9 cellular contexts compared by ENCODE assay signal in the genomic region with DNA sequence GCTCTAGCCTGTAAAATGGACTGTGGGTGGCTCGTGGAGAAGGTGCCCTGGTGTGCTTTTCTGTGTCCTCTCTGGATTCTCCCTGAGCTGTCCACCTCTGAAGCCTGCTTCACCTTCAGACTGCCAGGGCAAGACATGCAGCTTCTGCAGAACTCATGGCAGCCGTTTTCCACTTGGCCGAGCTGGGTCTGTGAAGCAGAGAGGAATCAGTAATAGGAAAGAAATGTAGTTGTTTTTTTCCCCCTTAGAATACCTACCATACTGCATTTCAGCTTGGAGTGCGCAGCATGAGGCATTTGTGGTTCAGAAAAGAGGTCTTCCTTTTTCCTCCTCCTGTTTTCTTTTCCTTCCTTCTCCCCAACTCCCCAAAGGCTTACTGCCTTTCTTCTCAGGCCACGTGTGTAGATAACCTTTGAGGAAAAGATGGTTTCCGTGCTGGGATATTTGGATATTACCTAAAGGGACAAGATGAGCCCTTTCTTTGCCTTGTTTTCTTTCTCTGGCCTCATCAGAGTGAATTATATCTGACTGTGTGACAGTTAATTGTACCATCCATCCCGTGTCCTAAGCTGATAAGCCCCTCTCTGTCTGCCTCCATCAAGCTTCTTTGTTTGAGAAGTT. TPM values are rescaled to one million over a fixed set of nuclear protein-coding genes. Genes with fewer than 3 reads are reported as not detected.
DNase-seq lines count a peak whose midpoint lies in the region; ATAC-seq and TF ChIP-seq lines count a peak whose summit lies in the region.
"Had no signal": no experiment of that assay in that cellular context is flagged by ENCODE, and none has a peak within 500 bp of the region (broad histone marks: within the 10 kb centered on the region; RNA-seq: fewer than 3 reads in every experiment).

No MANE protein-coding gene starts in this region.

- TF ChIP-seq POLR2A in body of pancreas (IDR thresholded peaks at IDR 0.05): no peak

- CTCF ChIA-PET in naive thymus-derived CD4-positive, alpha-beta T cell (lab: Charles Lee): interaction anchor here (0.5 to 1.7 kb wide), 4 partner anchors 9 to 78 kb away, joined by 3 to 8 read pairs (median 6); no protein-coding TSS in a partner anchor

- H3K27ac Mint-ChIP-seq in naive thymus-derived CD4-positive, alpha-beta T cell: peak overlapping the region; percentile 55 to 96 (median 89)

- H3K27me3 Mint-ChIP-seq in naive thymus-derived CD4-positive, alpha-beta T cell: no peaks in the 10 kb centered on the region

- peak overlapping the region; percentile 70 to 83 (median 82) for H3K4me3 Mint-ChIP-seq in naive thymus-derived CD4-positive, alpha-beta T cell

- TF ChIP-seq CTCF in body of pancreas (IDR thresholded peaks at IDR 0.05): no peak

- H3K4me2 ChIP-seq in BLaER1 treated with 17β-estradiol and CSF1 and Interleukin-3, amounts not matched to agents 10 nM and 100 nM: peak overlapping the region; percentile 79 to 93 (median 90)

- no peaks in the 10 kb centered on the region for H3K27me3 ChIP-seq in BLaER1 treated with 17β-estradiol and CSF1 and Interleukin-3, amounts not matched to agents 10 nM and 100 nM
- H3K27me3 ChIP-seq in HUES64 (ENCODE audit: insufficient read depth, low read length): no peaks in the 10 kb centered on the region
- H3K27me3 ChIP-seq in body of pancreas: no peaks in the 10 kb centered on the region
- H3K27me3 ChIP-seq in naive thymus-derived CD4-positive, alpha-beta T cell (ENCODE audit: control insufficient read depth in 2 of 2, insufficient read depth in 2 of 2, low read length in 2 of 2): no peaks in the 10 kb centered on the region

- DNase-seq in body of pancreas (peak in 1 of 4 donors; percentile 26), NAMALWA (ENCODE audit: low spot score) (no peak), SHP77 (lab: John Stamatoyannopoulos, UW) (no peak), NCI-H1092 (lab: John Stamatoyannopoulos, UW) (no peak)
- no peak for DNase-seq in naive thymus-derived CD4-positive, alpha-beta T cell
- DNase-seq: NCI-H2227 treated with DMSO at 0.1 percent for 48 hours had no signal

- ATAC-seq in body of pancreas (no peak), HG03135 (IDR thresholded peaks at IDR 0.05; ENCODE audit: unreplicated experiment) (no peak)
- no peak for ATAC-seq in naive thymus-derived CD4-positive, alpha-beta T cell

- peaks cover 52 to 94% (median 81%) of the 10 kb centered on the region in 7 donors for H3K4me1 Mint-ChIP-seq in naive thymus-derived CD4-positive, alpha-beta T cell

- WGBS in HUES64: 76% methylated on average over 5 of the region's 7 CpGs
- WGBS in body of pancreas, 2 donors: 37 to 40% methylated on average over 7 of the region's 7 CpGs

- H3K27ac ChIP-seq in BLaER1 treated with 17β-estradiol and CSF1 and Interleukin-3, amounts not matched to agents 10 nM and 100 nM: peak overlapping the region; percentile 2 to 78 (median 69); a peak in 18 of 22 replicates
- H3K27ac ChIP-seq in HUES64 (ENCODE audit: low read depth, low read length) (no peak overlapping the region), body of pancreas (peak overlapping the region; percentile 88 to 99 (median 90))
- H3K27ac ChIP-seq in naive thymus-derived CD4-positive, alpha-beta T cell (ENCODE audit: low read depth, low read length): peak overlapping the region; percentile 63

- no peaks in the 10 kb centered on the region for H3K9me3 ChIP-seq in BLaER1 treated with 17β-estradiol and CSF1 and Interleukin-3, amounts not matched to agents 10 nM and 100 nM (replicated peaks in 1 of 11)
- H3K9me3 ChIP-seq in HUES64 (ENCODE audit: insufficient read depth, low read depth, low read length) (no peaks in the 10 kb centered on the region), body of pancreas (no peaks in the 10 kb centered on the region)
- no peaks in the 10 kb centered on the region for H3K9me3 ChIP-seq in naive thymus-derived CD4-positive, alpha-beta T cell (ENCODE audit: control insufficient read depth in 2 of 3, low read length in 3 of 3)

- H4K20me1 ChIP-seq in BLaER1 treated with 17β-estradiol and CSF1 and Interleukin-3, amounts not matched to agents 10 nM and 100 nM: peaks cover 65 to 100% (median 97%) of the 10 kb centered on the region in 11 experiments; a peak in 21 of 22 replicates

- peaks cover 76 to 100% (median 86%) of the 10 kb centered on the region in 10 experiments for H3K4me1 ChIP-seq in BLaER1 treated with 17β-estradiol and CSF1 and Interleukin-3, amounts not matched to agents 10 nM and 100 nM
- H3K4me1 ChIP-seq in HUES64 (ENCODE audit: insufficient read depth, low read length) (peaks cover 72% of the 10 kb centered on the region), body of pancreas (peaks cover 90% of the 10 kb centered on the region)
- H3K4me1 ChIP-seq in naive thymus-derived CD4-positive, alpha-beta T cell (ENCODE audit: control insufficient read depth in 2 of 2, insufficient read depth in 2 of 2, low read length in 2 of 2): peaks cover 17 to 27% of the 10 kb centered on the region in 2 donors

- peak overlapping the region in 7 of 10 experiments; percentile 26 to 59 (median 38); a peak in 9 of 20 replicates for H3K4me3 ChIP-seq in BLaER1 treated with 17β-estradiol and CSF1 and Interleukin-3, amounts not matched to agents 10 nM and 100 nM
- H3K4me3 ChIP-seq in HUES64 (ENCODE audit: low read length): no peak overlapping the region
- no peak overlapping the region for H3K4me3 ChIP-seq in body of pancreas
- no peak overlapping the region for H3K4me3 ChIP-seq in naive thymus-derived CD4-positive, alpha-beta T cell (ENCODE audit: low read length)

- H3K9ac ChIP-seq in BLaER1 treated with 17β-estradiol and CSF1 and Interleukin-3, amounts not matched to agents 10 nM and 100 nM: peak overlapping the region; percentile 7 to 72 (median 67); a peak in 20 of 22 replicates
- peak overlapping the region; percentile 2; the same call in 1 of the 2 replicates for H3K9ac ChIP-seq in HUES64 (ENCODE audit: low read depth, low read length)

- H3K9me3 Mint-ChIP-seq in naive thymus-derived CD4-positive, alpha-beta T cell: peaks cover 0 to 5% (median 0%) of the 10 kb centered on the region in 11 donors

- POLR2A ChIA-PET in naive thymus-derived CD4-positive, alpha-beta T cell (lab: Charles Lee): interaction anchor here (1.0 to 4.5 kb wide), 4 partner anchors 8 to 60 kb away, joined by 3 to 35 read pairs (median 16); no protein-coding TSS in a partner anchor

- peaks cover 0 to 25% (median 0%) of the 10 kb centered on the region in 11 experiments; a peak in 9 of 22 replicates for H3K36me3 ChIP-seq in BLaER1 treated with 17β-estradiol and CSF1 and Interleukin-3, amounts not matched to agents 10 nM and 100 nM
- H3K36me3 ChIP-seq in HUES64 (ENCODE audit: insufficient read depth, low read length) (no peaks in the 10 kb centered on the region), body of pancreas (replicated peaks in 1 of 2; ENCODE audit: insufficient read depth in 1 of 2, low read depth in 2 of 2) (no peaks in the 10 kb centered on the region)
- no peaks in the 10 kb centered on the region for H3K36me3 ChIP-seq in naive thymus-derived CD4-positive, alpha-beta T cell (ENCODE audit: control insufficient read depth in 2 of 3, insufficient read depth in 3 of 3, low read length in 3 of 3)

- peaks cover 0 to 3% (median 0%) of the 10 kb centered on the region in 5 donors for H3K36me3 Mint-ChIP-seq in naive thymus-derived CD4-positive, alpha-beta T cell

- intact Hi-C loops in body of pancreas (cut with DNase I): no loop called here
- intact Hi-C loops in naive thymus-derived CD4-positive, alpha-beta T cell (cut with micrococcal nuclease): loop anchor here in 1 of 2 donors (2.0 to 5.0 kb wide), 2 partner anchors 14 to 50 kb away; no protein-coding TSS in a partner anchor

RNA-seq across cellular contexts. Expression of gene RREB1, which starts 39.4 kb away (rescaled TPM):
- 11.2 TPM for polyA plus RNA-seq in HUES64 (2013, experiment 1 of 2)
- polyA plus RNA-seq in HUES64 (2013, experiment 2 of 2): 13.5 TPM
- total RNA-seq in body of pancreas: 10 to 100 TPM; 33.5 to 44.8 TPM
- 10 to 100 TPM; 28.3 to 56.7 (median 51.6) TPM for total RNA-seq in naive thymus-derived CD4-positive, alpha-beta T cell
- polyA plus RNA-seq in naive thymus-derived CD4-positive, alpha-beta T cell: 10 to 100 TPM in 1 of 2 donors, 1 to 10 TPM in 1; 4.2 to 10.0 TPM

Comparison
In these comparisons a context has a peak if more than half of its experiments do, and no peak if none do; other contexts are left out.
1. H3K4me3 ChIP-seq: peak in BLaER1 treated with 17β-estradiol and CSF1 and Interleukin-3, amounts not matched to agents 10 nM and 100 nM (7 of 10); none in HUES64 (single experiment), body of pancreas (0 of 2) and naive thymus-derived CD4-positive, alpha-beta T cell (single experiment).